ENCODE assay signal across 1 cellular context in genomic region chr15:34359416-34359815, GRCh38.
TF ChIP-seq lines count a peak whose summit lies in the region.

No MANE protein-coding gene starts in this region.

TF ChIP-seq in K562, 482 proteins besides CTCF, POLR2A, EP300 and RAD21:
- TF ChIP-seq CREB5 (CRISPR knock-in tag; IDR thresholded peaks at IDR 0.05) (no peak), E2F3 (CRISPR knock-in tag; IDR thresholded peaks at IDR 0.05) (no peak), ZBTB34 (CRISPR knock-in tag; IDR thresholded peaks at IDR 0.05) (no peak), KLF13 (tag; IDR thresholded peaks at IDR 0.05; ENCODE audit: borderline replicate concordance, low read depth) (no peak), CBX5 (IDR thresholded peaks at IDR 0.05; ENCODE audit: borderline replicate concordance, low read depth) (no peak), DNMT1 (IDR thresholded peaks at IDR 0.05) (no peak), BHLHE40 (IDR thresholded peaks at IDR 0.05; ENCODE audit: low read length) (no peak), RBBP5 (IDR thresholded peaks at IDR 0.05; ENCODE audit: borderline replicate concordance, insufficient read depth, low read length, poor library complexity, severe bottlenecking) (no peak), CXXC5 (CRISPR knock-in tag; IDR thresholded peaks at IDR 0.05) (no peak), PML (IDR thresholded peaks at IDR 0.05; ENCODE audit: low read length) (no peak)
